ENCODE assay signal across 8 cellular contexts in the genomic region with DNA sequence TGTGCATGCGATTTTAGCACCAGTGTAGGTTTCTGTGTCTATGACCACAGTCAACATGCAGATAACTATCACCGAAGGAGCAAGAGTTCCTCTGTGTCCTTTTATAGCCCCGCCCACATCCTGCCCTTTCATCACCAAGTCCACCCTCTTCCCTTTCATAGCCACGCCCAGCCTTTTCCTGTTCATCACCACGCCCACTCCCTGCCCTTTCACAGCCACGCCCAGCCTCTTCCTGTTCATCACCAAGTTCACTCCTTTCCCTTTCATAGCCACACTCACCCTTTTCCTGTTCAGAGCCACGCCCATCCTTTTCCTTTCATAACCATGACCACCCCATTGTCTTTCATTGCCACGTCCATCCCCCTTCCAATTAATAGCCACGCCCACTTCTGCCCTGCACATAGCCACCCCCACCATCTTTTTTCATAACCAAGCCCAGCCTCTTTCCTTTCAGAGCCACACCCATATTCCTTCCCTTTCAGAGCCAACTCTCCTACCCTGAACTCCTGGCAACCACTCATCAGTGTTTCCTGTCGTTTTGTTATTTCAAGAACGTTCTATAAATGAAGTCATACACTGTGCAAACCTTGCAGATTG.
DNase-seq lines count a peak whose midpoint lies in the region; ATAC-seq lines count a peak whose summit lies in the region.

No MANE protein-coding gene starts in this region.

- peak; percentile 91 for ATAC-seq in GM19438 (IDR thresholded peaks at IDR 0.05; ENCODE audit: low read depth, unreplicated experiment)
- ATAC-seq in GM19351 (IDR thresholded peaks at IDR 0.05; ENCODE audit: unreplicated experiment), result no peak
- ATAC-seq in HG02798 (IDR thresholded peaks at IDR 0.05; ENCODE audit: poor library complexity, unreplicated experiment), result no peak

- DNase-seq in NCI-H2029 treated with DMSO at 0.1 percent for 48 hours (lab: John Stamatoyannopoulos, UW) (peak; percentile 29), fibroblast of the conjunctiva (ENCODE audit: low read depth) (peak; percentile 5), 8988T (no peak)
- peak; percentile 22 for DNase-seq in activated CD8-positive, alpha-beta memory T cell treated with anti-CD3 and anti-CD28 coated beads, Interleukin-2, amount 50 U/mL, for 4 hours
- DNase-seq in stimulated activated CD4-positive, alpha-beta T cell treated with anti-CD3 and anti-CD28 coated beads, Interleukin-4, amount 100 ng/mL, for 24 hours, result peak; percentile 58
